In the genomic region with DNA sequence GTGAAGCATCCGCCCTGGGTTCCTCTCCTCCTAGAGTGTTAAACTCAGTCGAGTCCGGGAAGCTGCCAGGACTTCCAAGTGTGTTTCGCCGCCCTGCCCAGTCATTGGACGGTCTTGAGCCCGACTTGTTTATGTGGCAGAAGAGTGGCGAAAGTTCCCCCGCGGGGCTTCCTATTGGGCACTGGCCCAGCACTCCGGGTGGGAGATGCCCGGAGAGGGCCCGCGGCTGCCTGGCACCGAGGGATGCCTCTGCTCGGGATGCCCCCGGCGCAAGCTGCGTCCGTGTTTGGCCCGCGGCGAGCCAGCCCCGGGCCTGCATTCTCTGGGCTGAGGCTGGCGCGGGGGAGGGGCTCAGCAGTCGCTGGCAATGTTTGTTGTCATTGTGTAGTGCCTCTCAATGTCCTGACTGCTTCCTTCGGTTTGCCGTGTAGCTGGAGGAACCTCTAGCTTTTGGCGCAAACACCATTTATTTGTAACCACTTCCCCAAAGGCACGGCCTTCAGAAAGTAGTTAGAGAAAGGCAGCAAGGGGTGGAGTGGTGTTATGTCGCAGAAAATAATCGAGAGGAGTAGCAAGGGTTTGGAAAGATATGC, we compare ENCODE assay signal across 8 cellular contexts. TPM values are rescaled to one million over a fixed set of nuclear protein-coding genes. Genes with fewer than 3 reads are reported as not detected.
A peak's percentile ranks its signal among the peaks of the same experiment; 100 is the strongest.
DNase-seq lines count a peak whose midpoint lies in the region; TF ChIP-seq lines count a peak whose summit lies in the region.

No MANE protein-coding gene starts in this region.

- TF ChIP-seq CTCF in fibroblast of the aortic adventitia (IDR thresholded peaks at IDR 0.05; ENCODE audit: insufficient read depth, low read length) (no peak), transverse colon (IDR thresholded peaks at IDR 0.05) (no peak)

- DNase-seq in GDM1 (lab: John Stamatoyannopoulos, UW) (peak; percentile 80), H4 (ENCODE audit: low spot score) (peak; percentile 72), MV-4-11 (lab: John Stamatoyannopoulos, UW) (peak; percentile 82), fibroblast of the aortic adventitia (ENCODE audit: low read depth) (peak; percentile 79), transverse colon (peak; percentile 71), NCI-H345 treated with DMSO at 0.1 percent for 48 hours (lab: John Stamatoyannopoulos, UW; ENCODE audit: unreplicated experiment) (no peak)
- DNase-seq in activated T-cell treated with anti-CD3 and anti-CD28 coated beads, Interleukin-2, amount 50 U/mL, for 48 hours = peak; percentile 42 to 47

- H3K36me3 ChIP-seq in muscle layer of colon (ENCODE audit: insufficient read depth, low read length) (no peaks in the 10 kb centered on the region), transverse colon (no peaks in the 10 kb centered on the region)

- in situ Hi-C loops in transverse colon (cut with MboI; ENCODE audit: low pct_ligation_motif_present in 1 of 4, low pct_unique_long_range_greater_than_20kb in 1 of 4, low sequenced_read_pairs in 3 of 4) = no loop called here

- H3K4me1 ChIP-seq in muscle layer of colon (ENCODE audit: insufficient read depth, low read length) (peaks cover 31% of the 10 kb centered on the region), transverse colon (peaks cover 0 to 21% (median 5%) of the 10 kb centered on the region in 4 donors)

- TF ChIP-seq POLR2A in transverse colon (IDR thresholded peaks at IDR 0.05) = peak; percentile 47

- WGBS in transverse colon (ENCODE audit: low coverage in 1 of 2), 2 donors = 3% methylated on average over 8 to 23 of the region's 33 CpGs

- intact Hi-C loops in transverse colon (cut with DNase I; ENCODE audit: low total_unique reads) = loop anchor here (10.0 kb wide), 1 partner anchor 89 kb away; a partner anchor contains a TSS

- H3K27me3 ChIP-seq in muscle layer of colon (ENCODE audit: control insufficient read depth in 1 of 2, insufficient read depth in 2 of 2, low read length in 2 of 2) (no peaks in the 10 kb centered on the region), transverse colon (peaks cover 9% of the 10 kb centered on the region)

- H3K9ac ChIP-seq in muscle layer of colon (ENCODE audit: low read length) = peak overlapping the region; percentile 92

- H3K9me3 ChIP-seq in muscle layer of colon (ENCODE audit: low read length) (no peaks in the 10 kb centered on the region), transverse colon (no peaks in the 10 kb centered on the region)

- H3K4me3 ChIP-seq in fibroblast of the aortic adventitia (ENCODE audit: low read depth, low read length) (peak overlapping the region; percentile 95), muscle layer of colon (ENCODE audit: low read depth in 1 of 2, low read length in 2 of 2) (peak overlapping the region; percentile 93 to 96), transverse colon (peak overlapping the region; percentile 48 to 83 (median 76))

- peak overlapping the region; percentile 87 for H3K27ac ChIP-seq in muscle layer of colon (ENCODE audit: low read depth, low read length)
- peak overlapping the region; percentile 87 to 95 (median 87) for H3K27ac ChIP-seq in transverse colon

- TF ChIP-seq EP300 in transverse colon (IDR thresholded peaks at IDR 0.05; ENCODE audit: low read depth) = no peak

RNA-seq across cellular contexts. Expression of a gene that starts 1.2 kb away (rescaled TPM):
- 38.0 and 39.3 TPM in 2 replicates for total RNA-seq in H4 (2014; rRNA removed; shearing (Covaris generic))
- total RNA-seq in fibroblast of the aortic adventitia (ENCODE audit: low replicate concordance) (412 and 741 TPM in 2 replicates), transverse colon (100 to 1,000 TPM in 1 of 4 donors, 10 to 100 TPM in 3; 50.7 to 124 (median 63.9) TPM)
